ENCODE assay signal across 1 cellular context in the genomic region with DNA sequence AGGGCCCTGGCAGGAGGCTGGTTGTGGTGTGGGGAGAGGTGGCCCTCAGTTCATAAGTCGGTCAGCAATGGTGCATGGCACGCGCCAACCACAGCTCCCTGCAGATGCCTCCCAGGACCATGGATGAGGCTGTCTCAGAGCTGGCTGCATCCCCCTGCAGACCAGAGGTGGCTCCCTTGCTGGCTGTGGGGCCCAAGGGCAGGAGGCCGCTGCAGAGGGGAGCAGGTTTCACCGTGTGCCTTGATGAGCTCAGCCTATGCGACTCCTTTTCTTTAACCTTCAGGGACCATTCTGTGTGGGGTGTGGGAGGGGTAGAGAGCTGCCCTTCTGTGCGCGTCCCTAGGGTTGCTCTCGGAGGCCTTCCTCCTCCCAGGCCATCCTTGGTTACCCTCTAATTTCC.
TF ChIP-seq lines count a peak whose summit lies in the region.

No MANE protein-coding gene starts in this region.

TF ChIP-seq in H1, 55 proteins besides CTCF, POLR2A, EP300 and RAD21 (continued from another document):
- TF ChIP-seq, protein P1, sequence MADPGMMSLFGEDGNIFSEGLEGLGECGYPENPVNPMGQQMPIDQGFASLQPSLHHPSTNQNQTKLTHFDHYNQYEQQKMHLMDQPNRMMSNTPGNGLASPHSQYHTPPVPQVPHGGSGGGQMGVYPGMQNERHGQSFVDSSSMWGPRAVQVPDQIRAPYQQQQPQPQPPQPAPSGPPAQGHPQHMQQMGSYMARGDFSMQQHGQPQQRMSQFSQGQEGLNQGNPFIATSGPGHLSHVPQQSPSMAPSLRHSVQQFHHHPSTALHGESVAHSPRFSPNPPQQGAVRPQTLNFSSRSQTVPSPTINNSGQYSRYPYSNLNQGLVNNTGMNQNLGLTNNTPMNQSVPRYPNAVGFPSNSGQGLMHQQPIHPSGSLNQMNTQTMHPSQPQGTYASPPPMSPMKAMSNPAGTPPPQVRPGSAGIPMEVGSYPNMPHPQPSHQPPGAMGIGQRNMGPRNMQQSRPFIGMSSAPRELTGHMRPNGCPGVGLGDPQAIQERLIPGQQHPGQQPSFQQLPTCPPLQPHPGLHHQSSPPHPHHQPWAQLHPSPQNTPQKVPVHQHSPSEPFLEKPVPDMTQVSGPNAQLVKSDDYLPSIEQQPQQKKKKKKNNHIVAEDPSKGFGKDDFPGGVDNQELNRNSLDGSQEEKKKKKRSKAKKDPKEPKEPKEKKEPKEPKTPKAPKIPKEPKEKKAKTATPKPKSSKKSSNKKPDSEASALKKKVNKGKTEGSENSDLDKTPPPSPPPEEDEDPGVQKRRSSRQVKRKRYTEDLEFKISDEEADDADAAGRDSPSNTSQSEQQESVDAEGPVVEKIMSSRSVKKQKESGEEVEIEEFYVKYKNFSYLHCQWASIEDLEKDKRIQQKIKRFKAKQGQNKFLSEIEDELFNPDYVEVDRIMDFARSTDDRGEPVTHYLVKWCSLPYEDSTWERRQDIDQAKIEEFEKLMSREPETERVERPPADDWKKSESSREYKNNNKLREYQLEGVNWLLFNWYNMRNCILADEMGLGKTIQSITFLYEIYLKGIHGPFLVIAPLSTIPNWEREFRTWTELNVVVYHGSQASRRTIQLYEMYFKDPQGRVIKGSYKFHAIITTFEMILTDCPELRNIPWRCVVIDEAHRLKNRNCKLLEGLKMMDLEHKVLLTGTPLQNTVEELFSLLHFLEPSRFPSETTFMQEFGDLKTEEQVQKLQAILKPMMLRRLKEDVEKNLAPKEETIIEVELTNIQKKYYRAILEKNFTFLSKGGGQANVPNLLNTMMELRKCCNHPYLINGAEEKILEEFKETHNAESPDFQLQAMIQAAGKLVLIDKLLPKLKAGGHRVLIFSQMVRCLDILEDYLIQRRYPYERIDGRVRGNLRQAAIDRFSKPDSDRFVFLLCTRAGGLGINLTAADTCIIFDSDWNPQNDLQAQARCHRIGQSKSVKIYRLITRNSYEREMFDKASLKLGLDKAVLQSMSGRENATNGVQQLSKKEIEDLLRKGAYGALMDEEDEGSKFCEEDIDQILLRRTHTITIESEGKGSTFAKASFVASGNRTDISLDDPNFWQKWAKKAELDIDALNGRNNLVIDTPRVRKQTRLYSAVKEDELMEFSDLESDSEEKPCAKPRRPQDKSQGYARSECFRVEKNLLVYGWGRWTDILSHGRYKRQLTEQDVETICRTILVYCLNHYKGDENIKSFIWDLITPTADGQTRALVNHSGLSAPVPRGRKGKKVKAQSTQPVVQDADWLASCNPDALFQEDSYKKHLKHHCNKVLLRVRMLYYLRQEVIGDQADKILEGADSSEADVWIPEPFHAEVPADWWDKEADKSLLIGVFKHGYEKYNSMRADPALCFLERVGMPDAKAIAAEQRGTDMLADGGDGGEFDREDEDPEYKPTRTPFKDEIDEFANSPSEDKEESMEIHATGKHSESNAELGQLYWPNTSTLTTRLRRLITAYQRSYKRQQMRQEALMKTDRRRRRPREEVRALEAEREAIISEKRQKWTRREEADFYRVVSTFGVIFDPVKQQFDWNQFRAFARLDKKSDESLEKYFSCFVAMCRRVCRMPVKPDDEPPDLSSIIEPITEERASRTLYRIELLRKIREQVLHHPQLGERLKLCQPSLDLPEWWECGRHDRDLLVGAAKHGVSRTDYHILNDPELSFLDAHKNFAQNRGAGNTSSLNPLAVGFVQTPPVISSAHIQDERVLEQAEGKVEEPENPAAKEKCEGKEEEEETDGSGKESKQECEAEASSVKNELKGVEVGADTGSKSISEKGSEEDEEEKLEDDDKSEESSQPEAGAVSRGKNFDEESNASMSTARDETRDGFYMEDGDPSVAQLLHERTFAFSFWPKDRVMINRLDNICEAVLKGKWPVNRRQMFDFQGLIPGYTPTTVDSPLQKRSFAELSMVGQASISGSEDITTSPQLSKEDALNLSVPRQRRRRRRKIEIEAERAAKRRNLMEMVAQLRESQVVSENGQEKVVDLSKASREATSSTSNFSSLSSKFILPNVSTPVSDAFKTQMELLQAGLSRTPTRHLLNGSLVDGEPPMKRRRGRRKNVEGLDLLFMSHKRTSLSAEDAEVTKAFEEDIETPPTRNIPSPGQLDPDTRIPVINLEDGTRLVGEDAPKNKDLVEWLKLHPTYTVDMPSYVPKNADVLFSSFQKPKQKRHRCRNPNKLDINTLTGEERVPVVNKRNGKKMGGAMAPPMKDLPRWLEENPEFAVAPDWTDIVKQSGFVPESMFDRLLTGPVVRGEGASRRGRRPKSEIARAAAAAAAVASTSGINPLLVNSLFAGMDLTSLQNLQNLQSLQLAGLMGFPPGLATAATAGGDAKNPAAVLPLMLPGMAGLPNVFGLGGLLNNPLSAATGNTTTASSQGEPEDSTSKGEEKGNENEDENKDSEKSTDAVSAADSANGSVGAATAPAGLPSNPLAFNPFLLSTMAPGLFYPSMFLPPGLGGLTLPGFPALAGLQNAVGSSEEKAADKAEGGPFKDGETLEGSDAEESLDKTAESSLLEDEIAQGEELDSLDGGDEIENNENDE (IDR thresholded peaks at IDR 0.05; ENCODE audit: insufficient replicate concordance, low read length) = no peak
- TF ChIP-seq RXRA (IDR thresholded peaks at IDR 0.05; ENCODE audit: insufficient read depth, low read depth, low read length) (no peak), KDM4A (IDR thresholded peaks at IDR 0.05; ENCODE audit: low read depth, low read length, severe bottlenecking) (no peak), YY1 (IDR thresholded peaks at IDR 0.05; ENCODE audit: low read depth, low read length) (no peak)
- TF ChIP-seq, protein P2, sequence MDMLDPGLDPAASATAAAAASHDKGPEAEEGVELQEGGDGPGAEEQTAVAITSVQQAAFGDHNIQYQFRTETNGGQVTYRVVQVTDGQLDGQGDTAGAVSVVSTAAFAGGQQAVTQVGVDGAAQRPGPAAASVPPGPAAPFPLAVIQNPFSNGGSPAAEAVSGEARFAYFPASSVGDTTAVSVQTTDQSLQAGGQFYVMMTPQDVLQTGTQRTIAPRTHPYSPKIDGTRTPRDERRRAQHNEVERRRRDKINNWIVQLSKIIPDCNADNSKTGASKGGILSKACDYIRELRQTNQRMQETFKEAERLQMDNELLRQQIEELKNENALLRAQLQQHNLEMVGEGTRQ (IDR thresholded peaks at IDR 0.05; ENCODE audit: low read length) = no peak
